In genomic region chr17:15830221-15830620, GRCh38 we compare ENCODE assay signal across 8 cellular contexts.
DNase-seq lines count a peak whose midpoint lies in the region; ATAC-seq, FAIRE-seq and TF ChIP-seq lines count a peak whose summit lies in the region.
"Not testable (repeated sequence)": the region's sequence is repeated elsewhere in the genome, so short reads cannot be mapped to it uniquely, and the experiment has no call there.

No MANE protein-coding gene starts in this region.

- H2AFZ ChIP-seq in astrocyte (ENCODE audit: low read depth, low read length) = not testable (repeated sequence)

- not testable (repeated sequence) for H3K9me3 ChIP-seq in A549; astrocyte (ENCODE audit: insufficient read depth, low read depth, low read length)

- not testable (repeated sequence) for H3K27ac Mint-ChIP-seq in astrocyte (ENCODE audit: unreplicated experiment)

- TF ChIP-seq EP300 in A549 (IDR thresholded peaks at IDR 0.05) = not testable (repeated sequence)

- POLR2A ChIA-PET in A549 (lab: Yijun Ruan, JAX) = not testable (repeated sequence)

- not testable (repeated sequence) for H3K4me1 Mint-ChIP-seq in astrocyte (ENCODE audit: low read depth, unreplicated experiment)

- CTCF ChIA-PET in A549 (lab: Yijun Ruan, JAX) = interaction anchor here (0.7 to 4.1 kb wide), 3 partner anchors 117 to 299 kb away, joined by 3 to 60 read pairs (median 5); partner anchors contain the start of gene ADORA2B

- ATAC-seq in A549 = not testable (repeated sequence)

- H4K20me1 ChIP-seq in astrocyte (ENCODE audit: insufficient read depth, low read length) = not testable (repeated sequence)

- H3K36me3 ChIP-seq in astrocyte (ENCODE audit: insufficient read depth, low read length) = not testable (repeated sequence)

- not testable (repeated sequence) for H3K4me3 Mint-ChIP-seq in astrocyte (ENCODE audit: unreplicated experiment)

- peaks cover 17% of the 10 kb centered on the region for H3K4me1 ChIP-seq in A549
- not testable (repeated sequence) for H3K4me1 ChIP-seq in astrocyte (ENCODE audit: insufficient read depth, low read length)

- WGBS in A549 (ENCODE audit: missing lambda C conversion rate) = 71% methylated on average over 4 of the region's 4 CpGs

- not testable (repeated sequence) for H3K36me3 Mint-ChIP-seq in astrocyte (ENCODE audit: low read depth, unreplicated experiment)

- not testable (repeated sequence) for TF ChIP-seq CTCF in A549 (IDR thresholded peaks at IDR 0.05); astrocyte (IDR thresholded peaks at IDR 0.05; ENCODE audit: insufficient read depth, low read depth, low read length)

- not testable (repeated sequence) for H3K9ac ChIP-seq in astrocyte (ENCODE audit: low read length)

- not testable (repeated sequence) for DNase-seq in A549 (ENCODE audit: low read depth in 1 of 2, low spot score in 1 of 2)
- peak; percentile 25 for DNase-seq in EH (ENCODE audit: low read depth)
- peak; percentile 5 for DNase-seq in NCI-H1105 treated with DMSO at 0.1 percent for 48 hours (lab: John Stamatoyannopoulos, UW)
- peak; percentile 7 for DNase-seq in NCI-H2107 (lab: John Stamatoyannopoulos, UW)
- peak; percentile 60 for DNase-seq in NCI-H510A (lab: John Stamatoyannopoulos, UW)
- DNase-seq in NCI-H82 (lab: John Stamatoyannopoulos, UW) = peak; percentile 8
- DNase-seq in astrocyte (ENCODE audit: low read depth) = peak; percentile 12
- DNase-seq in fibroblast of peridontal ligament (ENCODE audit: extremely low read depth) = peak; percentile 26

- not testable (repeated sequence) for H3K4me3 ChIP-seq in A549; astrocyte (ENCODE audit: insufficient read depth, low read depth, low read length)

- FAIRE-seq in A549 (lab: Jason Lieb, UNC); astrocyte (lab: Jason Lieb, UNC): not testable (repeated sequence)

- not testable (repeated sequence) for H3K79me2 ChIP-seq in astrocyte (ENCODE audit: insufficient read depth, low read length)

- not testable (repeated sequence) for H3K9me3 Mint-ChIP-seq in astrocyte (ENCODE audit: unreplicated experiment)

- H3K4me2 ChIP-seq in A549; astrocyte (ENCODE audit: low read length): not testable (repeated sequence)

- H3K27ac ChIP-seq in A549 = peak overlapping the region; percentile 31 to 43; a peak in 3 of 6 replicates
- not testable (repeated sequence) for H3K27ac ChIP-seq in astrocyte (ENCODE audit: low read depth, low read length)

- TF ChIP-seq POLR2A in A549 (IDR thresholded peaks at IDR 0.05; ENCODE audit: low read length) = not testable (repeated sequence)

- H3K27me3 ChIP-seq in astrocyte (ENCODE audit: insufficient read depth, low read length) = not testable (repeated sequence)

- not testable (repeated sequence) for H3K27me3 Mint-ChIP-seq in astrocyte (ENCODE audit: low read depth, unreplicated experiment)

- TF ChIP-seq RAD21 in A549 (conservative IDR thresholded peaks at IDR 0.05 in 1 of 2, IDR thresholded peaks at IDR 0.05 in 1 of 2) = not testable (repeated sequence)
